3 cellular contexts compared by ENCODE assay signal in the genomic region with DNA sequence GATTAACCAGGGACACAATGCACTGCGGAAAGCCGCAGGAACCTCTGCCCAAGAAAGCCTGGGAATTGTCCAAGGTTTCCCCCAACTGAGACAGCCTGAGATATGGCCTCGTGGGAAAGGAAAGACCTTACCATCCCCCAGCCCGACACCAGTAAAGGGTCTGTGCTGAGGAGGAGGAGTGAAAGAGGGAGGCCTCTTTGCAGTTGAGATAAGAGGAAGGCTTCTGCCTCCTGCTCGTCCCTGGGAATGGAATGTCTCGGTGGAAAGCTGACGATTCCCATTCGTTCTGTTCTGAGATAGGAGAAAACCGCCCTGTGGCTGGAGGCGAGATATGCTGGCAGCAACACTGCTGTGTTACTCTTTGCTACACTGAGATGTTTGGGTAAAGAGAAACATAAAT. TPM values are rescaled to one million over a fixed set of nuclear protein-coding genes. Genes with fewer than 3 reads are reported as not detected.
"Had no signal": no experiment of that assay in that cellular context is flagged by ENCODE, and none has a peak within 500 bp of the region (broad histone marks: within the 10 kb centered on the region; RNA-seq: fewer than 3 reads in every experiment).

No MANE protein-coding gene starts in this region.

RNA-seq across cellular contexts. Expression of gene NAT8L, which starts 37.5 kb away (rescaled TPM):
- total RNA-seq: glomerular endothelial cell had no signal
- polyA plus RNA-seq: immature natural killer cell; naive thymus-derived CD4-positive, alpha-beta T cell had no signal
